In the genomic region with DNA sequence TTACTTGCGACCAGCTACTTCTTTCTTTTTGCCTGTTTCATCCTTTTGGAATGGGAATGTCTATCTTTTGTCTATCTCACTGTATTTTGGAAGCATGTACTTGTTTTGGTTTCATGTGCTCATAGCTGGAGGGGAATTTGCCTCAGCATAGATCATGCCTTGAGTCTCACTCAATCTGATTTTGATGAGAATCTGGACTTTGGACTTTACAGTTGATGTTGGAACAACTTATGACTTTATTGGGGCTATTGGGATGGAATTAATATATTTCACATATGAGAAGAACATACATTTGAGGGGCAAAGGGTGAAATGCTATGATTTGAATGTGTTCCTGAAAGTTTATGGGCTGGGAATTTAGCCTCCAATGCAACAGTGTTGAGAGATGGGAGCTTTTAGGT, we compare ENCODE assay signal across 38 cellular contexts.
"Had no signal": no experiment of that assay in that cellular context is flagged by ENCODE, and none has a peak within 500 bp of the region (broad histone marks: within the 10 kb centered on the region; RNA-seq: fewer than 3 reads in every experiment).

No MANE protein-coding gene starts in this region.

- H3K4me1 Mint-ChIP-seq: activated naive CD4-positive, alpha-beta T cell treated with anti-CD3 and anti-CD28 coated beads, Interleukin-2, amount 10 ng/mL, durations not matched to agents 7 days and 5 days; activated naive CD4-positive, alpha-beta T cell treated with anti-CD3 and anti-CD28 coated beads, Interleukin-2, amount 50 U/mL, for 24 hours; activated naive CD8-positive, alpha-beta T cell treated with anti-CD3 and anti-CD28 coated beads for 36 hours; activated naive CD8-positive, alpha-beta T cell treated with anti-CD3 and anti-CD28 coated beads, Interleukin-2, amount 10 ng/mL, durations not matched to agents 7 days and 5 days; activated naive CD8-positive, alpha-beta T cell treated with anti-CD3 and anti-CD28 coated beads, Interleukin-2, amount 50 U/mL, for 24 hours; activated T-helper 17 cell treated with anti-CD3 and anti-CD28 coated beads, Interleukin-2, amount 50 U/mL, for 72 hours; brain; central memory CD8-positive, alpha-beta T cell had no signal

- DNase-seq: activated effector memory CD4-positive, alpha-beta T cell treated with anti-CD3 and anti-CD28 coated beads, Interleukin-2, amount 50 U/mL, for 16 hours; activated effector memory CD4-positive, alpha-beta T cell treated with Interleukin-2 at 50 U/mL for 16 hours; activated gamma-delta T cell; activated gamma-delta T cell treated with Interleukin-2 at 50 U/mL for 16 hours; activated naive CD4-positive, alpha-beta T cell; activated naive CD4-positive, alpha-beta T cell treated with anti-CD3 and anti-CD28 coated beads for 36 hours; activated naive CD4-positive, alpha-beta T cell treated with anti-CD3 and anti-CD28 coated beads, Interleukin-2, amount 10 ng/mL, durations not matched to agents 7 days and 5 days; activated naive CD4-positive, alpha-beta T cell treated with anti-CD3 and anti-CD28 coated beads, Interleukin-2, amount 50 U/mL, for 16 hours; activated naive CD4-positive, alpha-beta T cell treated with Interleukin-2 at 50 U/mL for 16 hours; activated naive CD8-positive, alpha-beta T cell treated with anti-CD3 and anti-CD28 coated beads for 36 hours; activated naive CD8-positive, alpha-beta T cell treated with anti-CD3 and anti-CD28 coated beads, Interleukin-2, amount 10 ng/mL, durations not matched to agents 7 days and 5 days; activated naive CD8-positive, alpha-beta T cell treated with anti-CD3 and anti-CD28 coated beads, Interleukin-2, amount 50 U/mL, for 24 hours; activated T-cell treated with anti-CD3 and anti-CD28 coated beads, Interleukin-2, amount 50 U/mL, for 1 hour; activated T-cell treated with anti-CD3 and anti-CD28 coated beads, Interleukin-2, amount 50 U/mL, for 24 hours; activated T-cell treated with anti-CD3 and anti-CD28 coated beads, Interleukin-2, amount 50 U/mL, for 4 hours; activated T-cell treated with anti-CD3 and anti-CD28 coated beads, Interleukin-2, amount 50 U/mL, for 48 hours; activated T-cell treated with anti-CD3 and anti-CD28 coated beads, Interleukin-2, amount 50 U/mL, for 72 hours; adrenal gland; amniotic stem cell; amygdala; anterior cingulate cortex; aorta; body of pancreas; brain microvascular endothelial cell; caudate nucleus; central memory CD4-positive, alpha-beta T cell; cerebellar nuclear complex had no signal

- H3K27ac Mint-ChIP-seq: activated naive CD4-positive, alpha-beta T cell treated with anti-CD3 and anti-CD28 coated beads for 36 hours; activated naive CD4-positive, alpha-beta T cell treated with anti-CD3 and anti-CD28 coated beads, Interleukin-2, amount 10 ng/mL, durations not matched to agents 7 days and 5 days; activated naive CD4-positive, alpha-beta T cell treated with anti-CD3 and anti-CD28 coated beads, Interleukin-2, amount 50 U/mL, for 24 hours; activated naive CD4-positive, alpha-beta T cell treated with anti-CD3 and anti-CD28 coated beads, Interleukin-2, amount 50 U/mL, for 72 hours; activated naive CD8-positive, alpha-beta T cell; activated naive CD8-positive, alpha-beta T cell treated with anti-CD3 and anti-CD28 coated beads for 36 hours; activated naive CD8-positive, alpha-beta T cell treated with anti-CD3 and anti-CD28 coated beads, Interleukin-2, amount 10 ng/mL, durations not matched to agents 7 days and 5 days; activated naive CD8-positive, alpha-beta T cell treated with anti-CD3 and anti-CD28 coated beads, Interleukin-2, amount 50 U/mL, for 24 hours; activated T-cell treated with anti-CD3 and anti-CD28 coated beads, Interleukin-2, amount 50 U/mL, for 24 hours; activated T-cell treated with anti-CD3 and anti-CD28 coated beads, Interleukin-2, amount 50 U/mL, for 72 hours; activated T-helper 1 cell treated with anti-CD3 and anti-CD28 coated beads, Interleukin-12 subunit alpha, Interleukin-12 subunit beta, Interleukin-2, Interleukin-4 antibody, amounts not matched to agents 30 ng/mL and 10 ng/mL and 1 ng/mL, durations not matched to agents 14 hours and 24 hours and 36 hours; activated T-helper 17 cell treated with anti-CD3 and anti-CD28 coated beads, Interleukin-2, amount 50 U/mL, for 72 hours; activated T-helper 2 cell treated with anti-CD3 and anti-CD28 coated beads, Interferon-gamma antibody, Interleukin-2, Interleukin-4, amounts not matched to agents 10 μg/mL and 5 μg/mL and 100 μg/mL, durations not matched to agents 14 hours and 24 hours and 36 hours; brain had no signal

- H3K27me3 ChIP-seq: adrenal gland, ascending aorta, body of pancreas, brain microvascular endothelial cell, breast epithelium, cardiac muscle cell had no signal

- H3K27ac ChIP-seq: adrenal gland, ascending aorta, body of pancreas, brain microvascular endothelial cell, breast epithelium, cardiac muscle cell had no signal

- H3K27me3 Mint-ChIP-seq: activated naive CD4-positive, alpha-beta T cell treated with anti-CD3 and anti-CD28 coated beads, Interleukin-2, amount 10 ng/mL, durations not matched to agents 7 days and 5 days; activated naive CD4-positive, alpha-beta T cell treated with anti-CD3 and anti-CD28 coated beads, Interleukin-2, amount 50 U/mL, for 24 hours; activated naive CD8-positive, alpha-beta T cell treated with anti-CD3 and anti-CD28 coated beads for 36 hours; activated naive CD8-positive, alpha-beta T cell treated with anti-CD3 and anti-CD28 coated beads, Interleukin-2, amount 50 U/mL, for 24 hours; activated T-cell treated with anti-CD3 and anti-CD28 coated beads, Interleukin-2, amount 50 U/mL, for 24 hours; activated T-helper 17 cell treated with anti-CD3 and anti-CD28 coated beads, Interleukin-2, amount 50 U/mL, for 72 hours; central memory CD8-positive, alpha-beta T cell had no signal

- H3K36me3 Mint-ChIP-seq: activated naive CD4-positive, alpha-beta T cell treated with anti-CD3 and anti-CD28 coated beads, Interleukin-2, amount 10 ng/mL, durations not matched to agents 7 days and 5 days; activated naive CD4-positive, alpha-beta T cell treated with anti-CD3 and anti-CD28 coated beads, Interleukin-2, amount 50 U/mL, for 24 hours; activated naive CD8-positive, alpha-beta T cell; activated naive CD8-positive, alpha-beta T cell treated with anti-CD3 and anti-CD28 coated beads for 36 hours; activated naive CD8-positive, alpha-beta T cell treated with anti-CD3 and anti-CD28 coated beads, Interleukin-2, amount 10 ng/mL, durations not matched to agents 7 days and 5 days had no signal

- H3K9me3 ChIP-seq: adrenal gland had no signal

- H3K4me1 ChIP-seq: adrenal gland, ascending aorta, breast epithelium had no signal

- H3K4me3 Mint-ChIP-seq: activated naive CD4-positive, alpha-beta T cell treated with anti-CD3 and anti-CD28 coated beads for 36 hours; activated naive CD4-positive, alpha-beta T cell treated with anti-CD3 and anti-CD28 coated beads, Interleukin-2, amount 10 ng/mL, durations not matched to agents 7 days and 5 days; activated naive CD4-positive, alpha-beta T cell treated with anti-CD3 and anti-CD28 coated beads, Interleukin-2, amount 50 U/mL, for 24 hours; activated naive CD8-positive, alpha-beta T cell; activated naive CD8-positive, alpha-beta T cell treated with anti-CD3 and anti-CD28 coated beads for 36 hours; activated naive CD8-positive, alpha-beta T cell treated with anti-CD3 and anti-CD28 coated beads, Interleukin-2, amount 10 ng/mL, durations not matched to agents 7 days and 5 days; activated naive CD8-positive, alpha-beta T cell treated with anti-CD3 and anti-CD28 coated beads, Interleukin-2, amount 50 U/mL, for 24 hours; activated T-cell treated with anti-CD3 and anti-CD28 coated beads, Interleukin-2, amount 50 U/mL, for 24 hours; activated T-cell treated with anti-CD3 and anti-CD28 coated beads, Interleukin-2, amount 50 U/mL, for 4 hours; activated T-cell treated with anti-CD3 and anti-CD28 coated beads, Interleukin-2, amount 50 U/mL, for 72 hours; activated T-helper 1 cell treated with anti-CD3 and anti-CD28 coated beads, Interleukin-12 subunit alpha, Interleukin-12 subunit beta, Interleukin-2, Interleukin-4 antibody, amounts not matched to agents 30 ng/mL and 10 ng/mL and 1 ng/mL, durations not matched to agents 14 hours and 24 hours and 36 hours; activated T-helper 17 cell treated with anti-CD3 and anti-CD28 coated beads, Interleukin-2, amount 50 U/mL, for 72 hours; brain; central memory CD8-positive, alpha-beta T cell had no signal

- H3K4me3 ChIP-seq: adrenal gland, ascending aorta, body of pancreas, breast epithelium, cardiac muscle cell had no signal

- ATAC-seq: activated naive CD4-positive, alpha-beta T cell treated with anti-CD3 and anti-CD28 coated beads, Interleukin-2, amount 50 U/mL, for 72 hours; activated naive CD8-positive, alpha-beta T cell treated with anti-CD3 and anti-CD28 coated beads, Interleukin-2, amount 50 U/mL, for 24 hours; activated T-cell treated with anti-CD3 and anti-CD28 coated beads, Interleukin-2, amount 50 U/mL, for 4 hours; activated T-cell treated with anti-CD3 and anti-CD28 coated beads, Interleukin-2, amount 50 U/mL, for 72 hours; activated T-helper 17 cell treated with anti-CD3 and anti-CD28 coated beads, Interleukin-2, amount 50 U/mL, for 72 hours; body of pancreas had no signal

- H3K36me3 ChIP-seq: adrenal gland, ascending aorta, brain microvascular endothelial cell, breast epithelium, cardiac muscle cell had no signal
